In the genomic region with DNA sequence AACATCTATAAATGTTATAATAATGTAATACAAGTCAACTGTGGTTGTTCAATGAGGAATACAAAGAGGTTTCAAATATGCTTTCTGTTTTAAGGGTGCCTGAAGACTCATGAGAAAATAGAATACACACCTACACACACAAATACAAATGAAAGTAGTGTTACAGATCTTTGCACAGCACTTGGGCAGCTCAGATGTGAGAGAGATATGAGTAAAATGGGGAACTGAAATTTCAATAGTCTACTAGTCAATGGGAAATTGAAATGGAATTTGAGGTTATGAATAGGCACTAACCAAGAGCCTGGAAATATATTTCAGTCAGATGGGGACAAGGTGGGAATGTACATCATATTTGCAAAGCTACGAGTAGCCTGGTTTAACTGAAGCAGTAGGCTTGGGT, we compare ENCODE assay signal across 19 cellular contexts.
A peak's percentile ranks its signal among the peaks of the same experiment; 100 is the strongest.
DNase-seq lines count a peak whose midpoint lies in the region; ATAC-seq and TF ChIP-seq lines count a peak whose summit lies in the region.
"Had no signal": no experiment of that assay in that cellular context is flagged by ENCODE, and none has a peak within 500 bp of the region (broad histone marks: within the 10 kb centered on the region; RNA-seq: fewer than 3 reads in every experiment).

No MANE protein-coding gene starts in this region.

- intact Hi-C loops in left ventricle myocardium superior (cut with micrococcal nuclease): no loop called here

- ATAC-seq in GM18907 (IDR thresholded peaks at IDR 0.05; ENCODE audit: unreplicated experiment) (peak; percentile 52), HG02642 (IDR thresholded peaks at IDR 0.05; ENCODE audit: poor library complexity, unreplicated experiment) (peak; percentile 83), HG03354 (IDR thresholded peaks at IDR 0.05; ENCODE audit: poor library complexity, severe bottlenecking, unreplicated experiment) (peak; percentile 73), GM18520 (IDR thresholded peaks at IDR 0.05; ENCODE audit: unreplicated experiment) (no peak), left ventricle myocardium superior (no peak)
- ATAC-seq: A549; activated CD8-positive, alpha-beta memory T cell treated with anti-CD3 and anti-CD28 coated beads, Interleukin-2, amount 10 ng/mL, durations not matched to agents 7 days and 5 days; natural killer cell; stimulated activated memory B cell treated with anti-CD40 and anti-IgM and Interleukin-4, amounts not matched to agents 10 μg/mL and 1 μg/mL and 100 μg/mL, for 72 hours had no signal

- no peak for TF ChIP-seq CTCF in GM10266 (IDR thresholded peaks at IDR 0.05; ENCODE audit: control insufficient read depth, insufficient read depth, low read depth, missing control alignments)

- DNase-seq in GM10266 (ENCODE audit: extremely low spot score): peak; percentile 6
- no peak for DNase-seq in activated CD4-positive, CD25-positive, alpha-beta regulatory T cell treated with anti-CD3 and anti-CD28 coated beads, Interleukin-2, amount 50 U/mL, for 72 hours
- DNase-seq in left ventricle myocardium superior: no peak
- DNase-seq in NCI-H2196 (lab: John Stamatoyannopoulos, UW; ENCODE audit: unreplicated experiment): no peak
- DNase-seq: activated B cell treated with CpG ODN at 0.5 μM for 24 hours; activated CD8-positive, alpha-beta memory T cell treated with anti-CD3 and anti-CD28 coated beads, Interleukin-2, amount 10 ng/mL, durations not matched to agents 7 days and 5 days; activated gamma-delta T cell treated with Interleukin-2 at 50 U/mL for 16 hours; DMS79; H7; mammary epithelial cell; natural killer cell; NCI-H1092 treated with DMSO at 0.1 percent for 48 hours; tibial artery had no signal

Comparison
In these comparisons a context has a peak if more than half of its experiments do, and no peak if none do; other contexts are left out.
1. ATAC-seq: peak in GM18907 (single experiment), HG02642 (single experiment) and HG03354 (single experiment); none in GM18520 (single experiment) and left ventricle myocardium superior (single experiment).